In the genomic region with DNA sequence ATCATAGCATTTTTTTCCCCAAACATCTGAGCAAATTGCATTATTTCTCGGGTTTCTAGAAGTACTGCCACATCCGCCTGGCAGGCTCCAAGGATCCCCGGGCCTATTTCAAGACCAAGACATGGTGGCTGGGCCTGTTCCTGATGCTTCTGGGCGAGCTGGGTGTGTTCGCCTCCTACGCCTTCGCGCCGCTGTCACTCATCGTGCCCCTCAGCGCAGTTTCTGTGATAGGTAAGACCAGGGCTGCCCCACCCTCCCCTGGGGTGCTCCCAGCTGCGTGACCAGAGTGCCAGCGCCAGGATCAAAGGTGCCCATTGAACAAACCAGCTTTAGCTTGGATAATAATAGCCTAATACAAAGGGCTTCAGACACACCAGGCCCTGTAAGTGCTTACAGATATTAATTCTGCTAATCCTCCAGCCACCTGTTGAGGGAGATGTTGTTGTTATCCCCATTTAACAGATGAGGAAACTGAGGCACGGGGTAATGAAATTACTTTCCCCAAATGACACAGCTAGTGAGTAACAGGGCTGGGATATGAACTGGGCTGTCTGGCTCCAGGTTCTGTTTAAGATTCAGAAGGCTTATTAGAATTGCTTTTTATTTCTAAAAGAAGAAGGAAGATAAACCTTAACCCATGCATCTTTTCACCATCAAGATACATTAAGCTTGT, we compare ENCODE assay signal across 20 cellular contexts.
"Had no signal": no experiment of that assay in that cellular context is flagged by ENCODE, and none has a peak within 500 bp of the region (broad histone marks: within the 10 kb centered on the region; RNA-seq: fewer than 3 reads in every experiment).

No MANE protein-coding gene starts in this region.

- H3K27me3 ChIP-seq: colonic mucosa, foreskin keratinocyte, neutrophil, sigmoid colon, suprapubic skin, tibial nerve, upper lobe of right lung, vagina had no signal

- H3K36me3 ChIP-seq: colonic mucosa had no signal

- H3K9me3 ChIP-seq: colonic mucosa, neutrophil, sigmoid colon, suprapubic skin, tibial nerve, upper lobe of right lung, vagina had no signal

- H3K27ac ChIP-seq: colonic mucosa, foreskin keratinocyte, neutrophil, suprapubic skin, upper lobe of right lung, vagina had no signal

- DNase-seq: colonic mucosa; dermis blood vessel endothelial cell; effector CD4-positive, alpha-beta T cell; endodermal cell; erythroblast; foreskin keratinocyte; immature natural killer cell; kidney; left colon; naive thymus-derived CD4-positive, alpha-beta T cell; posterior cingulate gyrus; sigmoid colon; stimulated activated CD4-positive, alpha-beta T cell treated with anti-CD3 and anti-CD28 coated beads, Interleukin-2, amount 100 ng/mL, for 24 hours; stimulated activated naive CD4-positive, alpha-beta T cell; upper lobe of right lung had no signal

- H3K4me3 ChIP-seq: colonic mucosa, sigmoid colon, skin epidermis, suprapubic skin, tibial nerve, upper lobe of right lung, vagina had no signal
